In the genomic region with DNA sequence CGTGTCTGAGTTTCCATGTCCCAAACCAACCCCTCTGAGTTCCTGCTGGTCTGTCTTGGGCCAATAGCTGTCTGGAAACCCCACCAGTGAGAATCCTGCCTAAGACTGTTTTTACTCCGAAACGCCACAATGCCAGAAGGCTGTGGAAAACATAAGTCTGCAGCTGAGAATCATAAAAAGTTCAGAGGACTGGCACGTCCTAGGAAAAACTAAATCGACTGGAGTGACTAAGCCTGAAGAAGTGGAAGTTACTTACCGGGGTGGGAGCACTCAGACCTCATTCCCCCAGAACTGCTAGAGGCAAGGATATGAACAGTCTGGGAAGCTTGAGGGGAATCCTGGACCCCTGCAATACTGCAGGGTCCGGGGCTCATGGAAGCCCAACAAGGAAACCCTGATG, we compare ENCODE assay signal across 28 cellular contexts. TPM values are rescaled to one million over a fixed set of nuclear protein-coding genes. Genes with fewer than 3 reads are reported as not detected.
A peak's percentile ranks its signal among the peaks of the same experiment; 100 is the strongest.
DNase-seq lines count a peak whose midpoint lies in the region; ATAC-seq and TF ChIP-seq lines count a peak whose summit lies in the region.
"Had no signal": no experiment of that assay in that cellular context is flagged by ENCODE, and none has a peak within 500 bp of the region (broad histone marks: within the 10 kb centered on the region; RNA-seq: fewer than 3 reads in every experiment).

No MANE protein-coding gene starts in this region.

- no peak overlapping the region for H3K14ac ChIP-seq in mesenchymal stem cell (ENCODE audit: low read length in 2 of 2)

- no peak overlapping the region for H3K4me2 ChIP-seq in mesenchymal stem cell (ENCODE audit: low read length, poor library complexity, severe bottlenecking)
- H3K4me2 ChIP-seq: PC-9 had no signal

- no peak overlapping the region for H3K4me3 ChIP-seq in AG09309 (ENCODE audit: control insufficient read depth, low read depth, low read length)
- H3K4me3 ChIP-seq in adipocyte (ENCODE audit: low read length): no peak overlapping the region
- no peak overlapping the region for H3K4me3 ChIP-seq in mesenchymal stem cell (ENCODE audit: insufficient read depth in 1 of 2, low read depth in 1 of 2, low read length in 2 of 2)
- no peak overlapping the region for H3K4me3 ChIP-seq in subcutaneous abdominal adipose tissue (ENCODE audit: low read depth in 1 of 5, low read length in 5 of 5)
- no peak overlapping the region for H3K4me3 ChIP-seq in heart left ventricle
- H3K4me3 ChIP-seq: K562, left lung, PC-9, SK-N-MC, stomach had no signal

- H3K9ac ChIP-seq in adipocyte (ENCODE audit: low read length) (peak overlapping the region; percentile 3), mesenchymal stem cell (ENCODE audit: low read length) (peak overlapping the region; percentile 57), subcutaneous abdominal adipose tissue (ENCODE audit: low read length in 5 of 5) (no peak overlapping the region)
- H3K9ac ChIP-seq: parathyroid adenoma had no signal

- no peaks in the 10 kb centered on the region for H3K9me3 Mint-ChIP-seq in activated T-cell treated with anti-CD3 and anti-CD28 coated beads, Interleukin-2, amount 50 U/mL, for 24 hours
- no peaks in the 10 kb centered on the region for H3K9me3 Mint-ChIP-seq in activated T-helper 2 cell treated with anti-CD3 and anti-CD28 coated beads, Interferon-gamma antibody, Interleukin-2, Interleukin-4, amounts not matched to agents 10 μg/mL and 5 μg/mL and 100 μg/mL, durations not matched to agents 14 hours and 24 hours and 36 hours
- H3K9me3 Mint-ChIP-seq: activated naive CD4-positive, alpha-beta T cell treated with anti-CD3 and anti-CD28 coated beads for 36 hours; CD4-positive, alpha-beta memory T cell; neural crest cell; T-helper 1 cell treated with Interleukin-12 subunit alpha and Interleukin-12 subunit beta and Interleukin-4 antibody, amounts not matched to agents 30 μg/mL and 1 μg/mL, for 36 hours had no signal

- no peak for TF ChIP-seq POLR2A in heart left ventricle (IDR thresholded peaks at IDR 0.05)

- H3K4me1 Mint-ChIP-seq in activated T-cell treated with anti-CD3 and anti-CD28 coated beads, Interleukin-2, amount 50 U/mL, for 24 hours (ENCODE audit: low read depth): no peaks in the 10 kb centered on the region
- no peaks in the 10 kb centered on the region for H3K4me1 Mint-ChIP-seq in activated T-helper 2 cell treated with anti-CD3 and anti-CD28 coated beads, Interferon-gamma antibody, Interleukin-2, Interleukin-4, amounts not matched to agents 10 μg/mL and 5 μg/mL and 100 μg/mL, durations not matched to agents 14 hours and 24 hours and 36 hours (ENCODE audit: low read depth)
- H3K4me1 Mint-ChIP-seq: CD4-positive, alpha-beta memory T cell had no signal

- H3K79me1 ChIP-seq in mesenchymal stem cell (replicated peaks; ENCODE audit: low read length, poor library complexity, severe bottlenecking): no peaks in the 10 kb centered on the region

- no peaks in the 10 kb centered on the region for H3K27me3 Mint-ChIP-seq in activated T-cell treated with anti-CD3 and anti-CD28 coated beads, Interleukin-2, amount 50 U/mL, for 24 hours
- H3K27me3 Mint-ChIP-seq in activated T-helper 2 cell treated with anti-CD3 and anti-CD28 coated beads, Interferon-gamma antibody, Interleukin-2, Interleukin-4, amounts not matched to agents 10 μg/mL and 5 μg/mL and 100 μg/mL, durations not matched to agents 14 hours and 24 hours and 36 hours (ENCODE audit: low read depth): no peaks in the 10 kb centered on the region
- H3K27me3 Mint-ChIP-seq: CD4-positive, alpha-beta memory T cell had no signal

- no peaks in the 10 kb centered on the region for H3K36me3 Mint-ChIP-seq in activated T-cell treated with anti-CD3 and anti-CD28 coated beads, Interleukin-2, amount 50 U/mL, for 24 hours (ENCODE audit: low read depth)
- H3K36me3 Mint-ChIP-seq in activated T-helper 2 cell treated with anti-CD3 and anti-CD28 coated beads, Interferon-gamma antibody, Interleukin-2, Interleukin-4, amounts not matched to agents 10 μg/mL and 5 μg/mL and 100 μg/mL, durations not matched to agents 14 hours and 24 hours and 36 hours (ENCODE audit: low read depth): no peaks in the 10 kb centered on the region
- H3K36me3 Mint-ChIP-seq: CD4-positive, alpha-beta memory T cell had no signal

- H3K36me3 ChIP-seq in adipocyte (ENCODE audit: control insufficient read depth, insufficient read depth, low read length, severe bottlenecking) (no peaks in the 10 kb centered on the region), mesenchymal stem cell (ENCODE audit: control insufficient read depth in 1 of 2, insufficient read depth in 2 of 2, low read depth in 1 of 2, low read length in 2 of 2) (no peaks in the 10 kb centered on the region), subcutaneous abdominal adipose tissue (ENCODE audit: control insufficient read depth in 5 of 5, insufficient read depth in 5 of 5, low read length in 5 of 5) (no peaks in the 10 kb centered on the region), heart left ventricle (no peaks in the 10 kb centered on the region)
- H3K36me3 ChIP-seq: left lung, stomach had no signal

- H2BK5ac ChIP-seq in mesenchymal stem cell (ENCODE audit: low read depth, low read length, poor library complexity, severe bottlenecking): no peak overlapping the region

- H3K27ac ChIP-seq in mesenchymal stem cell (ENCODE audit: low read length, poor library complexity, severe bottlenecking) (no peak overlapping the region), subcutaneous abdominal adipose tissue (ENCODE audit: low read depth, low read length) (peak overlapping the region; percentile 34), heart left ventricle (no peak overlapping the region)
- H3K27ac ChIP-seq: left lung, parathyroid adenoma, PC-9, SK-N-MC had no signal

- no peak overlapping the region for H2AFZ ChIP-seq in mesenchymal stem cell (ENCODE audit: low read depth, low read length)
- H2AFZ ChIP-seq: parathyroid adenoma, PC-9 had no signal

- TF ChIP-seq CTCF in AG09309 (IDR thresholded peaks at IDR 0.05; ENCODE audit: control insufficient read depth, insufficient read depth, low read depth, low read length, missing control alignments): no peak
- no peak for TF ChIP-seq CTCF in heart left ventricle (IDR thresholded peaks at IDR 0.05)

- H3K27me3 ChIP-seq in adipocyte (replicated peaks; ENCODE audit: control insufficient read depth, insufficient read depth, low read length): no peaks in the 10 kb centered on the region
- no peaks in the 10 kb centered on the region for H3K27me3 ChIP-seq in mesenchymal stem cell (ENCODE audit: control insufficient read depth in 1 of 2, insufficient read depth in 1 of 2, low read length in 2 of 2)
- H3K27me3 ChIP-seq in subcutaneous abdominal adipose tissue (ENCODE audit: control insufficient read depth in 5 of 5, insufficient read depth in 4 of 5, low read length in 5 of 5): peaks cover 0 to 5% (median 0%) of the 10 kb centered on the region in 5 donors
- H3K27me3 ChIP-seq in heart left ventricle: no peaks in the 10 kb centered on the region
- H3K27me3 ChIP-seq: left lung, stomach had no signal

- no peak overlapping the region for H2AK5ac ChIP-seq in mesenchymal stem cell (ENCODE audit: low read length, severe bottlenecking)

- H4K91ac ChIP-seq in mesenchymal stem cell (ENCODE audit: low read length): no peak overlapping the region

- no peak overlapping the region for H3K4me3 Mint-ChIP-seq in activated T-cell treated with anti-CD3 and anti-CD28 coated beads, Interleukin-2, amount 50 U/mL, for 24 hours
- no peak overlapping the region for H3K4me3 Mint-ChIP-seq in activated T-helper 2 cell treated with anti-CD3 and anti-CD28 coated beads, Interferon-gamma antibody, Interleukin-2, Interleukin-4, amounts not matched to agents 10 μg/mL and 5 μg/mL and 100 μg/mL, durations not matched to agents 14 hours and 24 hours and 36 hours (ENCODE audit: low read depth)
- H3K4me3 Mint-ChIP-seq: activated naive CD4-positive, alpha-beta T cell treated with anti-CD3 and anti-CD28 coated beads for 36 hours; CD4-positive, alpha-beta memory T cell; neural crest cell; T-helper 1 cell treated with Interleukin-12 subunit alpha and Interleukin-12 subunit beta and Interleukin-4 antibody, amounts not matched to agents 30 μg/mL and 1 μg/mL, for 36 hours had no signal

- H2BK15ac ChIP-seq in mesenchymal stem cell (ENCODE audit: low read depth, poor library complexity, severe bottlenecking): no peak overlapping the region

- H3K4ac ChIP-seq in mesenchymal stem cell (ENCODE audit: low read depth in 1 of 2, low read length in 2 of 2): no peak overlapping the region

- no peak for ATAC-seq in heart left ventricle
- ATAC-seq: K562, left lung had no signal

- H3K9me3 ChIP-seq in adipocyte (ENCODE audit: control insufficient read depth, low read length): no peaks in the 10 kb centered on the region
- no peaks in the 10 kb centered on the region for H3K9me3 ChIP-seq in mesenchymal stem cell (ENCODE audit: control insufficient read depth, low read length)
- no peaks in the 10 kb centered on the region for H3K9me3 ChIP-seq in subcutaneous abdominal adipose tissue (ENCODE audit: control insufficient read depth in 5 of 5, low read length in 5 of 5)
- H3K9me3 ChIP-seq in heart left ventricle: no peaks in the 10 kb centered on the region
- H3K9me3 ChIP-seq: left lung, stomach had no signal

- no peak overlapping the region for H4K8ac ChIP-seq in mesenchymal stem cell (ENCODE audit: low read length)

- H3K18ac ChIP-seq in mesenchymal stem cell (ENCODE audit: low read depth in 1 of 2, low read length in 2 of 2): no peak overlapping the region

- no peak overlapping the region for H3K23ac ChIP-seq in mesenchymal stem cell (ENCODE audit: low read length in 2 of 2)

- H3K4me1 ChIP-seq in adipocyte (ENCODE audit: control insufficient read depth, insufficient read depth, low read length): peaks cover 22% of the 10 kb centered on the region
- peaks cover 13% of the 10 kb centered on the region for H3K4me1 ChIP-seq in mesenchymal stem cell (ENCODE audit: control insufficient read depth, insufficient read depth, low read depth, low read length)
- peaks cover 0 to 27% (median 15%) of the 10 kb centered on the region in 5 donors for H3K4me1 ChIP-seq in subcutaneous abdominal adipose tissue (ENCODE audit: control insufficient read depth in 5 of 5, insufficient read depth in 5 of 5, low read length in 5 of 5)
- peaks cover 0 to 12% (median 4%) of the 10 kb centered on the region in 12 donors for H3K4me1 ChIP-seq in heart left ventricle
- H3K4me1 ChIP-seq: left lung, parathyroid adenoma had no signal

- intact Hi-C loops in heart left ventricle (cut with DNase I): no loop called here
- intact Hi-C loops in activated T-helper 2 cell treated with anti-CD3 and anti-CD28 coated beads, Interferon-gamma antibody, Interleukin-2, Interleukin-4, amounts not matched to agents 10 μg/mL and 5 μg/mL and 100 μg/mL, durations not matched to agents 14 hours and 24 hours and 36 hours (cut with micrococcal nuclease): no loop called here

- 81% methylated on average over 7 of the region's 7 CpGs for WGBS in mesenchymal stem cell
- 93 to 94% (median 93%) methylated on average over 7 of the region's 7 CpGs for WGBS in heart left ventricle, 4 donors

- H2BK12ac ChIP-seq in mesenchymal stem cell (ENCODE audit: low read length in 2 of 2): peak overlapping the region in 1 of 2 experiments; percentile 59

- peak; percentile 14 for DNase-seq in AG09309 (ENCODE audit: low read depth)
- DNase-seq in adipocyte (ENCODE audit: low read depth): no peak
- DNase-seq in mesenchymal stem cell: no peak
- DNase-seq in heart left ventricle: no peak
- no peak for DNase-seq in DMS 273 (lab: John Stamatoyannopoulos, UW; ENCODE audit: unreplicated experiment)
- no peak for DNase-seq in activated T-cell treated with anti-CD3 and anti-CD28 coated beads, Interleukin-2, amount 50 U/mL, for 24 hours
- DNase-seq in activated T-helper 2 cell treated with anti-CD3 and anti-CD28 coated beads, Interferon-gamma antibody, Interleukin-2, Interleukin-4, amounts not matched to agents 10 μg/mL and 5 μg/mL and 100 μg/mL, durations not matched to agents 14 hours and 24 hours and 36 hours (ENCODE audit: low spot score): no peak
- DNase-seq: activated CD4-positive, alpha-beta T cell treated with anti-CD3 and anti-CD28 coated beads, Interleukin-2, amount 50 U/mL, for 48 hours; activated CD4-positive, CD25-positive, alpha-beta regulatory T cell treated with anti-CD3 and anti-CD28 coated beads, Interleukin-2, amount 50 U/mL, for 72 hours; activated naive CD4-positive, alpha-beta T cell treated with anti-CD3 and anti-CD28 coated beads for 36 hours; amygdala; CD4-positive, alpha-beta memory T cell; glutamatergic neuron; GOT3; left lung; mesendoderm; NCI-H1092; NCI-H187; NCI-H526; PC-9; stomach had no signal

- H3K27ac Mint-ChIP-seq in activated T-cell treated with anti-CD3 and anti-CD28 coated beads, Interleukin-2, amount 50 U/mL, for 24 hours: no peak overlapping the region
- H3K27ac Mint-ChIP-seq in activated T-helper 2 cell treated with anti-CD3 and anti-CD28 coated beads, Interferon-gamma antibody, Interleukin-2, Interleukin-4, amounts not matched to agents 10 μg/mL and 5 μg/mL and 100 μg/mL, durations not matched to agents 14 hours and 24 hours and 36 hours: no peak overlapping the region
- H3K27ac Mint-ChIP-seq: activated naive CD4-positive, alpha-beta T cell treated with anti-CD3 and anti-CD28 coated beads for 36 hours; T-helper 1 cell treated with Interleukin-12 subunit alpha and Interleukin-12 subunit beta and Interleukin-4 antibody, amounts not matched to agents 30 μg/mL and 1 μg/mL, for 36 hours had no signal

- H2BK120ac ChIP-seq in mesenchymal stem cell (ENCODE audit: low read depth, low read length): no peak overlapping the region

RNA-seq across cellular contexts. Expression of a gene that starts 13.3 kb away (rescaled TPM):
- 0.44 TPM for polyA plus RNA-seq in mesenchymal stem cell (2013, experiment 1 of 2)
- polyA plus RNA-seq in mesenchymal stem cell (2013, experiment 2 of 2): 0.48 TPM
- 1 to 10 TPM in 3 of 9 donors, under 1 TPM in 6; 0.37 to 2.5 (median 0.98) TPM for total RNA-seq in heart left ventricle
- under 1 TPM; 0.42 to 0.85 TPM for polyA plus RNA-seq in heart left ventricle
- 2.0 and 2.6 TPM in 2 replicates for total RNA-seq in activated T-helper 2 cell treated with anti-CD3 and anti-CD28 coated beads, Interferon-gamma antibody, Interleukin-2, Interleukin-4, amounts not matched to agents 10 μg/mL and 5 μg/mL and 100 μg/mL, durations not matched to agents 14 hours and 24 hours and 36 hours
- total RNA-seq: bronchial epithelial cell had no signal

Comparison
In these comparisons a context has a peak if more than half of its experiments do, and no peak if none do; other contexts are left out.
1. H3K9ac ChIP-seq: peak in adipocyte (single experiment) and mesenchymal stem cell (single experiment); none in subcutaneous abdominal adipose tissue (0 of 5).